Comparison of ENCODE assay signal across 9 cellular contexts in the genomic region with DNA sequence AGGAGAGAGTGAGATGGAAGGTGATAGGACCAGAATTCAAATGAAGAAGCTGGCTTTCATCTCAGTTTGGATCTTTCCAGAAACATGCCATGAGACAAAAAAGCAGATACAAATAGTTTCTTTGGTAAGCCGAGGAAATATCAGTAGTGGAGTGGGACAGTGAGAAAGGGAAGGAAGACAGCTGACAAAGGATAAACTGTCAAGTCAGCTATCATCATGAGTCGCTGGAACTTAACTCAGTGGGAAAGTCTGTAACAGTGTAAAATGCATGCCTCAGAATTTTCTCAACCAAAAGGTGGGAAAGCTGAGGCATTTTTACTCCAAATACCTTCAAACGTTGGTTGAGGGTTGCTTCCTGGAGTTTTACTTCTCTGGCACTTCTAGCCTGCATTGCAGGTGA.
"Had no signal": no experiment of that assay in that cellular context is flagged by ENCODE, and none has a peak within 500 bp of the region (broad histone marks: within the 10 kb centered on the region; RNA-seq: fewer than 3 reads in every experiment).

No MANE protein-coding gene starts in this region.

- H3K9me3 Mint-ChIP-seq: GM23338 had no signal

- ATAC-seq: GM23338, HCT116 had no signal

- H3K4me3 ChIP-seq: GM23338, HAP-1 had no signal

- H3K4me1 Mint-ChIP-seq: IgD-negative memory B cell had no signal

- H3K4me3 Mint-ChIP-seq: GM23338, HFFc6, IgD-negative memory B cell had no signal

- FAIRE-seq: H1, H54, HTR-8/SVneo had no signal

- H3K36me3 ChIP-seq: HAP-1 had no signal

- H3K27ac Mint-ChIP-seq: GM23338, HFFc6 had no signal

- DNase-seq: HFFc6, KG1 had no signal

- H3K36me3 Mint-ChIP-seq: IgD-negative memory B cell had no signal

- H3K4me2 ChIP-seq: GM23338 had no signal

- H2AFZ ChIP-seq: GM23338 had no signal

- H3K9me3 ChIP-seq: HAP-1 had no signal

- H3K4me1 ChIP-seq: HAP-1 had no signal
